18 cellular contexts compared by ENCODE assay signal in genomic region chr6:79941489-79942151, GRCh38. TPM values are rescaled to one million over a fixed set of nuclear protein-coding genes. Genes with fewer than 3 reads are reported as not detected.
DNase-seq lines count a peak whose midpoint lies in the region; ATAC-seq, FAIRE-seq and TF ChIP-seq lines count a peak whose summit lies in the region.
"Had no signal": no experiment of that assay in that cellular context is flagged by ENCODE, and none has a peak within 500 bp of the region (broad histone marks: within the 10 kb centered on the region; RNA-seq: fewer than 3 reads in every experiment).

No MANE protein-coding gene starts in this region.

- H3K27ac Mint-ChIP-seq in natural killer cell treated with Interleukin-12 subunit alpha and Interleukin-12 subunit beta and Interleukin-15 and Interleukin-18, amount 100 ng/mL, for 72 hours, result peak overlapping the region in 1 of 2 donors; percentile 45
- no peak overlapping the region for H3K27ac Mint-ChIP-seq in natural killer cell

- H3K9me3 Mint-ChIP-seq in natural killer cell treated with Interleukin-12 subunit alpha and Interleukin-12 subunit beta and Interleukin-15 and Interleukin-18, amount 100 ng/mL, for 72 hours, result no peaks in the 10 kb centered on the region
- H3K9me3 Mint-ChIP-seq in natural killer cell, result no peaks in the 10 kb centered on the region
- H3K9me3 Mint-ChIP-seq: H9 had no signal

- no peak for FAIRE-seq in HTR-8/SVneo (lab: Jason Lieb, UNC)
- FAIRE-seq: A549, GM19239, HepG2 had no signal

- H3K36me3 Mint-ChIP-seq in natural killer cell treated with Interleukin-12 subunit alpha and Interleukin-12 subunit beta and Interleukin-15 and Interleukin-18, amount 100 ng/mL, for 72 hours, result no peaks in the 10 kb centered on the region
- H3K36me3 Mint-ChIP-seq in natural killer cell, result no peaks in the 10 kb centered on the region

- H3K4me1 Mint-ChIP-seq in natural killer cell treated with Interleukin-12 subunit alpha and Interleukin-12 subunit beta and Interleukin-15 and Interleukin-18, amount 100 ng/mL, for 72 hours (ENCODE audit: low read depth in 2 of 2), result peaks cover 7 to 10% of the 10 kb centered on the region in 2 donors
- H3K4me1 Mint-ChIP-seq in natural killer cell, result peaks cover 6 to 11% of the 10 kb centered on the region in 2 donors

- H3K4me3 ChIP-seq in epithelial cell of esophagus (ENCODE audit: low read length), result no peak overlapping the region
- H3K4me3 ChIP-seq: A549, SK-N-MC had no signal

- peaks cover 30 to 32% of the 10 kb centered on the region in 2 donors for H3K27me3 Mint-ChIP-seq in natural killer cell treated with Interleukin-12 subunit alpha and Interleukin-12 subunit beta and Interleukin-15 and Interleukin-18, amount 100 ng/mL, for 72 hours
- peaks cover 32 to 49% of the 10 kb centered on the region in 2 donors for H3K27me3 Mint-ChIP-seq in natural killer cell (ENCODE audit: low read depth in 2 of 2)

- intact Hi-C loops in natural killer cell (cut with micrococcal nuclease), result no loop called here

- TF ChIP-seq CTCF in natural killer cell (IDR thresholded peaks at IDR 0.05) (no peak), epithelial cell of esophagus (IDR thresholded peaks at IDR 0.05; ENCODE audit: insufficient read depth, low read depth, low read length, missing control alignments) (no peak)

- no peak for DNase-seq in natural killer cell treated with Interleukin-12 subunit alpha and Interleukin-12 subunit beta and Interleukin-15 and Interleukin-18, amount 100 ng/mL, for 72 hours (ENCODE audit: low spot score)
- DNase-seq in natural killer cell, result no peak
- peak; percentile 4 for DNase-seq in RPMI7951 (ENCODE audit: low read depth)
- peak; percentile 18 for DNase-seq in epithelial cell of esophagus (ENCODE audit: low read depth)
- no peak for DNase-seq in HTR-8/SVneo (ENCODE audit: insufficient read length, low spot score)
- no peak for DNase-seq in stimulated activated CD4-positive, alpha-beta T cell treated with anti-CD3 and anti-CD28 coated beads, Interleukin-2, amount 100 ng/mL, for 24 hours
- DNase-seq: C1 segment of cervical spinal cord, H9, MM.1S, NCI-H1092 treated with DMSO at 0.1 percent for 48 hours, NCI-H1694, NCI-H524 had no signal

- ATAC-seq in natural killer cell treated with Interleukin-12 subunit alpha and Interleukin-12 subunit beta and Interleukin-15 and Interleukin-18, amount 100 ng/mL, for 72 hours, result peak in 1 of 2 donors; percentile 90
- ATAC-seq in natural killer cell, result no peak
- ATAC-seq in GM21576 (IDR thresholded peaks at IDR 0.05; ENCODE audit: unreplicated experiment), result no peak
- ATAC-seq: A549, HepG2, Right ventricle myocardium inferior had no signal

- H3K4me3 Mint-ChIP-seq in natural killer cell treated with Interleukin-12 subunit alpha and Interleukin-12 subunit beta and Interleukin-15 and Interleukin-18, amount 100 ng/mL, for 72 hours, result peak overlapping the region; percentile 70
- no peak overlapping the region for H3K4me3 Mint-ChIP-seq in natural killer cell
- H3K4me3 Mint-ChIP-seq: H9 had no signal

RNA-seq across cellular contexts. Expression of gene ELOVL4, which starts 5.7 kb away (rescaled TPM):
- 1 to 10 TPM in 1 of 2 donors, under 1 TPM in 1; 0.74 to 3.9 TPM for total RNA-seq in natural killer cell treated with Interleukin-12 subunit alpha and Interleukin-12 subunit beta and Interleukin-15 and Interleukin-18, amount 100 ng/mL, for 72 hours
- not detected for total RNA-seq in natural killer cell
- total RNA-seq in RPMI7951 (2014; rRNA removed; shearing (Covaris generic)), result 1.7 TPM in 2 replicates

Comparison
In these comparisons a context has a peak if more than half of its experiments do, and no peak if none do; other contexts are left out.
1. DNase-seq: peak in RPMI7951 (single experiment) and epithelial cell of esophagus (single experiment); none in natural killer cell treated with Interleukin-12 subunit alpha and Interleukin-12 subunit beta and Interleukin-15 and Interleukin-18, amount 100 ng/mL, for 72 hours (single experiment), natural killer cell (single experiment), HTR-8/SVneo (single experiment) and stimulated activated CD4-positive, alpha-beta T cell treated with anti-CD3 and anti-CD28 coated beads, Interleukin-2, amount 100 ng/mL, for 24 hours (0 of 2).